ENCODE assay signal across 31 cellular contexts in genomic region chr7:158192956-158193355, GRCh38.
"Had no signal": no experiment of that assay in that cellular context is flagged by ENCODE, and none has a peak within 500 bp of the region (broad histone marks: within the 10 kb centered on the region; RNA-seq: fewer than 3 reads in every experiment).

No MANE protein-coding gene starts in this region.

- H3K27ac ChIP-seq: body of pancreas, esophagus muscularis mucosa, foreskin keratinocyte, gastrocnemius medialis, heart left ventricle had no signal

- H3K27me3 ChIP-seq: body of pancreas, esophagus muscularis mucosa, foreskin keratinocyte, gastrocnemius medialis, heart left ventricle had no signal

- DNase-seq: activated CD4-positive, alpha-beta memory T cell treated with anti-CD3 and anti-CD28 coated beads, Interleukin-2, amount 10 ng/mL, durations not matched to agents 7 days and 5 days; activated CD4-positive, alpha-beta T cell treated with anti-CD3 and anti-CD28 coated beads for 36 hours; activated CD4-positive, alpha-beta T cell treated with anti-CD3 and anti-CD28 coated beads, Interleukin-2, amount 10 ng/mL, durations not matched to agents 7 days and 5 days; activated CD4-positive, alpha-beta T cell treated with anti-CD3 and anti-CD28 coated beads, Interleukin-2, amount 50 U/mL, for 4 hours; activated CD4-positive, CD25-positive, alpha-beta regulatory T cell; activated CD4-positive, CD25-positive, alpha-beta regulatory T cell treated with anti-CD3 and anti-CD28 coated beads, Interleukin-2, amount 50 U/mL, for 72 hours; activated CD8-positive, alpha-beta memory T cell treated with anti-CD3 and anti-CD28 coated beads, Interleukin-2, amount 50 U/mL, for 48 hours; activated gamma-delta T cell; activated naive CD4-positive, alpha-beta T cell; activated naive CD4-positive, alpha-beta T cell treated with anti-CD3 and anti-CD28 coated beads, Interleukin-2, amount 10 ng/mL, durations not matched to agents 7 days and 5 days; activated naive CD8-positive, alpha-beta T cell treated with anti-CD3 and anti-CD28 coated beads, Interleukin-2, amount 10 ng/mL, durations not matched to agents 7 days and 5 days; activated T-cell treated with anti-CD3 and anti-CD28 coated beads for 4 hours; activated T-cell treated with anti-CD3 and anti-CD28 coated beads, Interleukin-2, amount 50 U/mL, for 24 hours; activated T-cell treated with anti-CD3 and anti-CD28 coated beads, Interleukin-2, amount 50 U/mL, for 72 hours; amniotic stem cell; anterior cingulate cortex; body of pancreas; caudate nucleus; cortex of kidney; dermis blood vessel endothelial cell; effector CD4-positive, alpha-beta T cell; effector memory CD8-positive, alpha-beta T cell; erythroblast; foreskin keratinocyte; gastrocnemius medialis; glutamatergic neuron; heart left ventricle; T-helper 2 cell had no signal

- FAIRE-seq: colon had no signal

- H3K4me1 ChIP-seq: body of pancreas, esophagus muscularis mucosa, foreskin keratinocyte, gastrocnemius medialis, heart left ventricle had no signal

- H3K36me3 ChIP-seq: esophagus muscularis mucosa, gastrocnemius medialis, heart left ventricle had no signal

- H3K9me3 ChIP-seq: gastrocnemius medialis had no signal

- ATAC-seq: activated CD4-positive, alpha-beta T cell treated with anti-CD3 and anti-CD28 coated beads for 36 hours; activated naive CD4-positive, alpha-beta T cell treated with anti-CD3 and anti-CD28 coated beads, Interleukin-2, amount 50 U/mL, for 72 hours; activated T-cell treated with anti-CD3 and anti-CD28 coated beads, Interleukin-2, amount 50 U/mL, for 72 hours; body of pancreas; effector memory CD8-positive, alpha-beta T cell; foreskin keratinocyte; gastrocnemius medialis; heart left ventricle had no signal

- H3K4me3 ChIP-seq: body of pancreas, esophagus muscularis mucosa, gastrocnemius medialis, heart left ventricle had no signal
